ENCODE assay signal across 1 cellular context in the genomic region with DNA sequence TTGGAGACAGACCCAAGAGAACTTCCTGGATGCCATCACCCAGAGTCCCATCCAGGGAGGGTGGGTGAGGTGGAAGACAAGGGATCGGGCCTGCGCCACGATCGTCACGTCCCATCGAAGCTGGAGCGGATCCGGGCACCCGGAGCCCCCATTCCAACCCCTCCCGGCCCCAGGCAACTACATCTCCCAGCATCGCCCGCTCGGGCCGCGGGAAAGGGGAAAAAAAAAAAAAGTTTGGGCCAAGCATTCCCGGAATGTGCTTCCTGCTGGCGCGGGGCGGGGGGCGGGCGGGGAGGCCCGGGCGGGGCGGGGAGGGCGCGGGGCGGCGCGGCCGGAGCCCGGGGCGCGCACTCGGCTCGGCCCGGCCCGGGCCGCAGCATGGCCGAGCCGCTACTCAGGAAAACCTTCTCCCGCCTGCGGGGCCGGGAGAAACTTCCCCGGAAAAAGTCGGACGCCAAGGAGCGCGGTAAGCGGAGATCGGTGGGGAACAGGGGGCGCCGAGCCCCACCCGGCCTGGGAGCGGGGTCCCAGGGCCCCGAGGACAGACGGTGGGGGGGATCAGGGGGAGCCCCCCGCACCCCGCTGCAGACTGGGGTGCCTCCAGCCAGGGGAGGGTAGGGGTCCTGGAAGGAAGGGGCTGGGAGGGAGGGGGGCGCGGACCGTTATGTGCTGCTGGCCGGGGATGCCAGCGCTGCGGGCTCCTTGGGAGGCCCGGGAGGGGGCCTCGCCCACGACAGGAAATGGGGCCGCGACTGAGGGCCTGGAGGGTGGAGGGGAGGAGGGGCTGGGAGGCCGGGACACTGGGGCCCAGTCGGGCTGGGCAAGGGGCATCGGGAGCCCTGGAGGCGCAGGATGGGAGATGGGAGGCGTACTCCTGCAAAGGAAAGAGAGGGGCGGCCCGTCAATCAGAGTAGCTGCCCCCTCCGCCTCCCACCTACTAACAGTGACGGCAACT.
TF ChIP-seq lines count a peak whose summit lies in the region.

A gene with protein sequence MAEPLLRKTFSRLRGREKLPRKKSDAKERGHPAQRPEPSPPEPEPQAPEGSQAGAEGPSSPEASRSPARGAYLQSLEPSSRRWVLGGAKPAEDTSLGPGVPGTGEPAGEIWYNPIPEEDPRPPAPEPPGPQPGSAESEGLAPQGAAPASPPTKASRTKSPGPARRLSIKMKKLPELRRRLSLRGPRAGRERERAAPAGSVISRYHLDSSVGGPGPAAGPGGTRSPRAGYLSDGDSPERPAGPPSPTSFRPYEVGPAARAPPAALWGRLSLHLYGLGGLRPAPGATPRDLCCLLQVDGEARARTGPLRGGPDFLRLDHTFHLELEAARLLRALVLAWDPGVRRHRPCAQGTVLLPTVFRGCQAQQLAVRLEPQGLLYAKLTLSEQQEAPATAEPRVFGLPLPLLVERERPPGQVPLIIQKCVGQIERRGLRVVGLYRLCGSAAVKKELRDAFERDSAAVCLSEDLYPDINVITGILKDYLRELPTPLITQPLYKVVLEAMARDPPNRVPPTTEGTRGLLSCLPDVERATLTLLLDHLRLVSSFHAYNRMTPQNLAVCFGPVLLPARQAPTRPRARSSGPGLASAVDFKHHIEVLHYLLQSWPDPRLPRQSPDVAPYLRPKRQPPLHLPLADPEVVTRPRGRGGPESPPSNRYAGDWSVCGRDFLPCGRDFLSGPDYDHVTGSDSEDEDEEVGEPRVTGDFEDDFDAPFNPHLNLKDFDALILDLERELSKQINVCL (plus strand): TSS at position 346 of the 955 bp plus-strand sequence. CDS start 33 bp downstream, at position 379.

TF ChIP-seq in HepG2, 621 proteins besides CTCF, POLR2A, EP300 and RAD21 (continued from another document and continues in another):
- TF ChIP-seq, protein P1, sequence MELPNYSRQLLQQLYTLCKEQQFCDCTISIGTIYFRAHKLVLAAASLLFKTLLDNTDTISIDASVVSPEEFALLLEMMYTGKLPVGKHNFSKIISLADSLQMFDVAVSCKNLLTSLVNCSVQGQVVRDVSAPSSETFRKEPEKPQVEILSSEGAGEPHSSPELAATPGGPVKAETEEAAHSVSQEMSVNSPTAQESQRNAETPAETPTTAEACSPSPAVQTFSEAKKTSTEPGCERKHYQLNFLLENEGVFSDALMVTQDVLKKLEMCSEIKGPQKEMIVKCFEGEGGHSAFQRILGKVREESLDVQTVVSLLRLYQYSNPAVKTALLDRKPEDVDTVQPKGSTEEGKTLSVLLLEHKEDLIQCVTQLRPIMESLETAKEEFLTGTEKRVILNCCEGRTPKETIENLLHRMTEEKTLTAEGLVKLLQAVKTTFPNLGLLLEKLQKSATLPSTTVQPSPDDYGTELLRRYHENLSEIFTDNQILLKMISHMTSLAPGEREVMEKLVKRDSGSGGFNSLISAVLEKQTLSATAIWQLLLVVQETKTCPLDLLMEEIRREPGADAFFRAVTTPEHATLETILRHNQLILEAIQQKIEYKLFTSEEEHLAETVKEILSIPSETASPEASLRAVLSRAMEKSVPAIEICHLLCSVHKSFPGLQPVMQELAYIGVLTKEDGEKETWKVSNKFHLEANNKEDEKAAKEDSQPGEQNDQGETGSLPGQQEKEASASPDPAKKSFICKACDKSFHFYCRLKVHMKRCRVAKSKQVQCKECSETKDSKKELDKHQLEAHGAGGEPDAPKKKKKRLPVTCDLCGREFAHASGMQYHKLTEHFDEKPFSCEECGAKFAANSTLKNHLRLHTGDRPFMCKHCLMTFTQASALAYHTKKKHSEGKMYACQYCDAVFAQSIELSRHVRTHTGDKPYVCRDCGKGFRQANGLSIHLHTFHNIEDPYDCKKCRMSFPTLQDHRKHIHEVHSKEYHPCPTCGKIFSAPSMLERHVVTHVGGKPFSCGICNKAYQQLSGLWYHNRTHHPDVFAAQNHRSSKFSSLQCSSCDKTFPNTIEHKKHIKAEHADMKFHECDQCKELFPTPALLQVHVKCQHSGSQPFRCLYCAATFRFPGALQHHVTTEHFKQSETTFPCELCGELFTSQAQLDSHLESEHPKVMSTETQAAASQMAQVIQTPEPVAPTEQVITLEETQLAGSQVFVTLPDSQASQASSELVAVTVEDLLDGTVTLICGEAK (IDR thresholded peaks at IDR 0.05), result no peak
- TF ChIP-seq, protein P1 (CRISPR knock-in tag; IDR thresholded peaks at IDR 0.05), result no peak
- no peak for TF ChIP-seq ZNF274 (CRISPR knock-in tag; IDR thresholded peaks at IDR 0.05)
- TF ChIP-seq, protein P2, sequence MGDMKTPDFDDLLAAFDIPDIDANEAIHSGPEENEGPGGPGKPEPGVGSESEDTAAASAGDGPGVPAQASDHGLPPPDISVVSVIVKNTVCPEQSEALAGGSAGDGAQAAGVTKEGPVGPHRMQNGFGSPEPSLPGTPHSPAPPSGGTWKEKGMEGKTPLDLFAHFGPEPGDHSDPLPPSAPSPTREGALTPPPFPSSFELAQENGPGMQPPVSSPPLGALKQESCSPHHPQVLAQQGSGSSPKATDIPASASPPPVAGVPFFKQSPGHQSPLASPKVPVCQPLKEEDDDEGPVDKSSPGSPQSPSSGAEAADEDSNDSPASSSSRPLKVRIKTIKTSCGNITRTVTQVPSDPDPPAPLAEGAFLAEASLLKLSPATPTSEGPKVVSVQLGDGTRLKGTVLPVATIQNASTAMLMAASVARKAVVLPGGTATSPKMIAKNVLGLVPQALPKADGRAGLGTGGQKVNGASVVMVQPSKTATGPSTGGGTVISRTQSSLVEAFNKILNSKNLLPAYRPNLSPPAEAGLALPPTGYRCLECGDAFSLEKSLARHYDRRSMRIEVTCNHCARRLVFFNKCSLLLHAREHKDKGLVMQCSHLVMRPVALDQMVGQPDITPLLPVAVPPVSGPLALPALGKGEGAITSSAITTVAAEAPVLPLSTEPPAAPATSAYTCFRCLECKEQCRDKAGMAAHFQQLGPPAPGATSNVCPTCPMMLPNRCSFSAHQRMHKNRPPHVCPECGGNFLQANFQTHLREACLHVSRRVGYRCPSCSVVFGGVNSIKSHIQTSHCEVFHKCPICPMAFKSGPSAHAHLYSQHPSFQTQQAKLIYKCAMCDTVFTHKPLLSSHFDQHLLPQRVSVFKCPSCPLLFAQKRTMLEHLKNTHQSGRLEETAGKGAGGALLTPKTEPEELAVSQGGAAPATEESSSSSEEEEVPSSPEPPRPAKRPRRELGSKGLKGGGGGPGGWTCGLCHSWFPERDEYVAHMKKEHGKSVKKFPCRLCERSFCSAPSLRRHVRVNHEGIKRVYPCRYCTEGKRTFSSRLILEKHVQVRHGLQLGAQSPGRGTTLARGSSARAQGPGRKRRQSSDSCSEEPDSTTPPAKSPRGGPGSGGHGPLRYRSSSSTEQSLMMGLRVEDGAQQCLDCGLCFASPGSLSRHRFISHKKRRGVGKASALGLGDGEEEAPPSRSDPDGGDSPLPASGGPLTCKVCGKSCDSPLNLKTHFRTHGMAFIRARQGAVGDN (CRISPR knock-in tag; IDR thresholded peaks at IDR 0.05), result peak; percentile 57
- TF ChIP-seq RBFOX2 (IDR thresholded peaks at IDR 0.05; ENCODE audit: low read depth, low read length), result peak; percentile 55
- no peak for TF ChIP-seq SMAD3 (CRISPR knock-in tag; IDR thresholded peaks at IDR 0.05)
- TF ChIP-seq, protein P3, sequence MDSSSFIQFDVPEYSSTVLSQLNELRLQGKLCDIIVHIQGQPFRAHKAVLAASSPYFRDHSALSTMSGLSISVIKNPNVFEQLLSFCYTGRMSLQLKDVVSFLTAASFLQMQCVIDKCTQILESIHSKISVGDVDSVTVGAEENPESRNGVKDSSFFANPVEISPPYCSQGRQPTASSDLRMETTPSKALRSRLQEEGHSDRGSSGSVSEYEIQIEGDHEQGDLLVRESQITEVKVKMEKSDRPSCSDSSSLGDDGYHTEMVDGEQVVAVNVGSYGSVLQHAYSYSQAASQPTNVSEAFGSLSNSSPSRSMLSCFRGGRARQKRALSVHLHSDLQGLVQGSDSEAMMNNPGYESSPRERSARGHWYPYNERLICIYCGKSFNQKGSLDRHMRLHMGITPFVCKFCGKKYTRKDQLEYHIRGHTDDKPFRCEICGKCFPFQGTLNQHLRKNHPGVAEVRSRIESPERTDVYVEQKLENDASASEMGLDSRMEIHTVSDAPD (CRISPR knock-in tag; IDR thresholded peaks at IDR 0.05), result no peak
- no peak for TF ChIP-seq ZNF746 (CRISPR knock-in tag; IDR thresholded peaks at IDR 0.05)
- TF ChIP-seq GPN1 (CRISPR knock-in tag; IDR thresholded peaks at IDR 0.05; ENCODE audit: borderline replicate concordance), result no peak
- TF ChIP-seq, protein P4, sequence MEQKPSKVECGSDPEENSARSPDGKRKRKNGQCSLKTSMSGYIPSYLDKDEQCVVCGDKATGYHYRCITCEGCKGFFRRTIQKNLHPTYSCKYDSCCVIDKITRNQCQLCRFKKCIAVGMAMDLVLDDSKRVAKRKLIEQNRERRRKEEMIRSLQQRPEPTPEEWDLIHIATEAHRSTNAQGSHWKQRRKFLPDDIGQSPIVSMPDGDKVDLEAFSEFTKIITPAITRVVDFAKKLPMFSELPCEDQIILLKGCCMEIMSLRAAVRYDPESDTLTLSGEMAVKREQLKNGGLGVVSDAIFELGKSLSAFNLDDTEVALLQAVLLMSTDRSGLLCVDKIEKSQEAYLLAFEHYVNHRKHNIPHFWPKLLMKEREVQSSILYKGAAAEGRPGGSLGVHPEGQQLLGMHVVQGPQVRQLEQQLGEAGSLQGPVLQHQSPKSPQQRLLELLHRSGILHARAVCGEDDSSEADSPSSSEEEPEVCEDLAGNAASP (CRISPR knock-in tag; IDR thresholded peaks at IDR 0.05; ENCODE audit: borderline replicate concordance), result no peak
- TF ChIP-seq, protein P5, sequence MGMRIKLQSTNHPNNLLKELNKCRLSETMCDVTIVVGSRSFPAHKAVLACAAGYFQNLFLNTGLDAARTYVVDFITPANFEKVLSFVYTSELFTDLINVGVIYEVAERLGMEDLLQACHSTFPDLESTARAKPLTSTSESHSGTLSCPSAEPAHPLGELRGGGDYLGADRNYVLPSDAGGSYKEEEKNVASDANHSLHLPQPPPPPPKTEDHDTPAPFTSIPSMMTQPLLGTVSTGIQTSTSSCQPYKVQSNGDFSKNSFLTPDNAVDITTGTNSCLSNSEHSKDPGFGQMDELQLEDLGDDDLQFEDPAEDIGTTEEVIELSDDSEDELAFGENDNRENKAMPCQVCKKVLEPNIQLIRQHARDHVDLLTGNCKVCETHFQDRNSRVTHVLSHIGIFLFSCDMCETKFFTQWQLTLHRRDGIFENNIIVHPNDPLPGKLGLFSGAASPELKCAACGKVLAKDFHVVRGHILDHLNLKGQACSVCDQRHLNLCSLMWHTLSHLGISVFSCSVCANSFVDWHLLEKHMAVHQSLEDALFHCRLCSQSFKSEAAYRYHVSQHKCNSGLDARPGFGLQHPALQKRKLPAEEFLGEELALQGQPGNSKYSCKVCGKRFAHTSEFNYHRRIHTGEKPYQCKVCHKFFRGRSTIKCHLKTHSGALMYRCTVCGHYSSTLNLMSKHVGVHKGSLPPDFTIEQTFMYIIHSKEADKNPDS (CRISPR knock-in tag; IDR thresholded peaks at IDR 0.05), result no peak
- no peak for TF ChIP-seq GFI1 (CRISPR knock-in tag; IDR thresholded peaks at IDR 0.05; ENCODE audit: borderline replicate concordance)
- no peak for TF ChIP-seq ZNF775 (CRISPR knock-in tag; IDR thresholded peaks at IDR 0.05; ENCODE audit: borderline replicate concordance)
- TF ChIP-seq, protein P6, sequence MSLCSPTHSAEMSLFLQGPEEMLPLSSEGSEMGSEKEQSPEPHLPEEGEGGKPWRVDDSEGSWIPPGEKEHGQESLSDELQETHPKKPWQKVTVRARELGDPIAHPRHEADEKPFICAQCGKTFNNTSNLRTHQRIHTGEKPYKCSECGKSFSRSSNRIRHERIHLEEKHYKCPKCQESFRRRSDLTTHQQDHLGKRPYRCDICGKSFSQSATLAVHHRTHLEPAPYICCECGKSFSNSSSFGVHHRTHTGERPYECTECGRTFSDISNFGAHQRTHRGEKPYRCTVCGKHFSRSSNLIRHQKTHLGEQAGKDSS (CRISPR knock-in tag; IDR thresholded peaks at IDR 0.05; ENCODE audit: borderline replicate concordance, low read depth), result 0 out of 2 replicates have a peak, but pooled peaks have one; percentile 11
- 0 out of 2 replicates have a peak, but pooled peaks have one; percentile 44 for TF ChIP-seq NR2C2 (CRISPR knock-in tag; IDR thresholded peaks at IDR 0.05; ENCODE audit: borderline replicate concordance)
- TF ChIP-seq ZNF569 (CRISPR knock-in tag; IDR thresholded peaks at IDR 0.05; ENCODE audit: borderline replicate concordance), result no peak
- no peak for TF ChIP-seq CEBPB (IDR thresholded peaks at IDR 0.05; ENCODE audit: borderline replicate concordance, low read depth, low read length)
- TF ChIP-seq SP1 (IDR thresholded peaks at IDR 0.05), result no peak
- TF ChIP-seq SP1 (CRISPR knock-in tag; IDR thresholded peaks at IDR 0.05), result no peak
- TF ChIP-seq SIX4 (CRISPR knock-in tag; IDR thresholded peaks at IDR 0.05), result no peak
- TF ChIP-seq NRL (CRISPR knock-in tag; IDR thresholded peaks at IDR 0.05; ENCODE audit: borderline replicate concordance), result no peak
- TF ChIP-seq FLYWCH1 (CRISPR knock-in tag; IDR thresholded peaks at IDR 0.05), result no peak
- no peak for TF ChIP-seq ZEB1 (IDR thresholded peaks at IDR 0.05; ENCODE audit: insufficient replicate concordance, low read depth)
- TF ChIP-seq THYN1 (CRISPR knock-in tag; IDR thresholded peaks at IDR 0.05; ENCODE audit: borderline replicate concordance, low read depth), result no peak
- TF ChIP-seq FIP1L1 (IDR thresholded peaks at IDR 0.05; ENCODE audit: borderline replicate concordance, insufficient read depth, low read depth, low read length), result no peak
- TF ChIP-seq JUND (CRISPR knock-in tag; IDR thresholded peaks at IDR 0.05), result no peak
- TF ChIP-seq ZFX (CRISPR knock-in tag; IDR thresholded peaks at IDR 0.05; ENCODE audit: low read depth), result peak; percentile 71
- no peak for TF ChIP-seq ZNF562 (CRISPR knock-in tag; IDR thresholded peaks at IDR 0.05; ENCODE audit: borderline replicate concordance)
- TF ChIP-seq, protein P7, sequence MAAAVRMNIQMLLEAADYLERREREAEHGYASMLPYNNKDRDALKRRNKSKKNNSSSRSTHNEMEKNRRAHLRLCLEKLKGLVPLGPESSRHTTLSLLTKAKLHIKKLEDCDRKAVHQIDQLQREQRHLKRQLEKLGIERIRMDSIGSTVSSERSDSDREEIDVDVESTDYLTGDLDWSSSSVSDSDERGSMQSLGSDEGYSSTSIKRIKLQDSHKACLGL (CRISPR knock-in tag; IDR thresholded peaks at IDR 0.05), result 0 out of 2 replicates have a peak, but pooled peaks have one; percentile 14
